ENCODE assay signal across 9 cellular contexts in the genomic region with DNA sequence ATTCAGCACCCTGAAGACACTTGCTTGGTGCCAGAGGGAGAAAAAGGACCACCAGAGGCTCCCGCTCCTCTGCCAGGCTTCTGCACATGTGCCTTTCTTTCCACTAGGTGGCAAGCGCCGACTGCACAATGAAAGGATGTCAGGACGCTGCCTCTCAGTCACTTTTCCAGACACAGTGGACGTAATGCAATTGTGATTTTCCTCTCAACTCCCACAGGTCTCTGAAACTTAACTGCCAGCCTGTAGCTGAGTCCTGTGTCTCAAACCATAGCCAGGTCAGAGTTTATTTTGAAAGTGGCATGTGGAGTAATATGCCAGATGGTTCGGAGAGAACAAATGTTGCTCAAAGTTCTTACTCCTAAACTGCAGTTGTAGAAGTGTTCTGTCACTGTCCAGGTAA.
A peak's percentile ranks its signal among the peaks of the same experiment; 100 is the strongest.
DNase-seq lines count a peak whose midpoint lies in the region; ATAC-seq, FAIRE-seq and TF ChIP-seq lines count a peak whose summit lies in the region.
"Had no signal": no experiment of that assay in that cellular context is flagged by ENCODE, and none has a peak within 500 bp of the region (broad histone marks: within the 10 kb centered on the region; RNA-seq: fewer than 3 reads in every experiment).

No MANE protein-coding gene starts in this region.

- H3K9me3 ChIP-seq in mammary epithelial cell (replicated peaks; ENCODE audit: insufficient read depth, low read length) (no peaks in the 10 kb centered on the region), keratinocyte (ENCODE audit: control insufficient read depth, low read depth, low read length) (no peaks in the 10 kb centered on the region), thyroid gland (no peaks in the 10 kb centered on the region)

- H3K79me2 ChIP-seq in mammary epithelial cell (ENCODE audit: insufficient read depth, low read length) (no peaks in the 10 kb centered on the region), keratinocyte (ENCODE audit: control insufficient read depth, insufficient read depth, low read length) (no peaks in the 10 kb centered on the region)

- in situ Hi-C loops in mammary epithelial cell (cut with MboI; ENCODE audit: low sequenced_read_pairs in 2 of 2) = loop anchor here in 1 of 2 donors (10.0 kb wide), 1 partner anchor 399 kb away; no protein-coding TSS in a partner anchor

- H2AFZ ChIP-seq in mammary epithelial cell (ENCODE audit: low read depth, low read length) (peak overlapping the region; percentile 23), keratinocyte (ENCODE audit: control insufficient read depth, low read length) (no peak overlapping the region)

- H3K27me3 ChIP-seq in mammary epithelial cell (ENCODE audit: insufficient read depth, low read length) (no peaks in the 10 kb centered on the region), keratinocyte (ENCODE audit: control insufficient read depth, extremely low read depth, insufficient read depth, low read length) (no peaks in the 10 kb centered on the region), thyroid gland (no peaks in the 10 kb centered on the region)

- dilution Hi-C loops in mammary epithelial cell (cut with HindIII; ENCODE audit: low sequenced_read_pairs) = no loop called here
- dilution Hi-C loops in keratinocyte (cut with MboI; ENCODE audit: extremely low pct_ligation_motif_present, low sequenced_read_pairs) = no loop called here

- FAIRE-seq in keratinocyte (lab: Jason Lieb, UNC) = peak; percentile 59

- H3K27ac ChIP-seq in mammary epithelial cell (ENCODE audit: insufficient read depth, low read depth, low read length) (no peak overlapping the region), keratinocyte (ENCODE audit: control insufficient read depth, insufficient read depth, low read length) (no peak overlapping the region), thyroid gland (no peak overlapping the region)

- intact Hi-C loops in mammary epithelial cell (cut with micrococcal nuclease) = loop anchor here (1.0 to 5.0 kb wide), 8 partner anchors 55 to 771 kb away; a partner anchor contains a TSS
- intact Hi-C loops in thyroid gland (cut with DNase I) = no loop called here

- H3K4me3 ChIP-seq in mammary epithelial cell (replicated peaks in 1 of 3; ENCODE audit: insufficient read depth in 1 of 3, low read depth in 2 of 3, low read length in 3 of 3) (no peak overlapping the region), keratinocyte (ENCODE audit: control insufficient read depth in 2 of 3, extremely low read depth in 1 of 3, insufficient read depth in 2 of 3, low read depth in 1 of 3, low read length in 3 of 3) (no peak overlapping the region), thyroid gland (replicated peaks in 1 of 3) (no peak overlapping the region)

- ATAC-seq in GM19397 (IDR thresholded peaks at IDR 0.05; ENCODE audit: unreplicated experiment) = no peak
- ATAC-seq in GM21528 (IDR thresholded peaks at IDR 0.05; ENCODE audit: low FRiP score, unreplicated experiment) = no peak

- H3K9ac ChIP-seq in mammary epithelial cell (ENCODE audit: insufficient read depth, low read length) = no peak overlapping the region
- no peak overlapping the region for H3K9ac ChIP-seq in keratinocyte (ENCODE audit: control insufficient read depth, extremely low read depth, insufficient read depth, low read length)

- H3K36me3 ChIP-seq in mammary epithelial cell (ENCODE audit: insufficient read depth, low read length) = no peaks in the 10 kb centered on the region
- H3K36me3 ChIP-seq in keratinocyte (ENCODE audit: control insufficient read depth in 2 of 2, extremely low read depth in 1 of 2, insufficient read depth in 2 of 2, low read length in 2 of 2) = no peaks in the 10 kb centered on the region
- H3K36me3 ChIP-seq in thyroid gland = peaks cover 19 to 27% of the 10 kb centered on the region in 2 donors

- 7% methylated on average over 6 of the region's 6 CpGs for WGBS in mammary epithelial cell (ENCODE audit: low coverage, missing lambda C conversion rate)
- WGBS in thyroid gland, 2 donors = 58 to 62% methylated on average over 6 of the region's 6 CpGs

- CTCF ChIA-PET in mammary epithelial cell (lab: Charles Lee; ENCODE audit: low non-redundant PET) = interaction anchor here (0.7 kb wide), 1 partner anchor 416 kb away, joined by 5 read pairs; no protein-coding TSS in a partner anchor

- H3K4me1 ChIP-seq in mammary epithelial cell (ENCODE audit: insufficient read depth, low read length) (peaks cover under 1% of the 10 kb centered on the region), keratinocyte (ENCODE audit: control insufficient read depth, extremely low read depth, insufficient read depth, low read length) (no peaks in the 10 kb centered on the region), thyroid gland (no peaks in the 10 kb centered on the region)

- H3K4me2 ChIP-seq in mammary epithelial cell (ENCODE audit: insufficient read depth, low read depth, low read length) = no peak overlapping the region
- H3K4me2 ChIP-seq in keratinocyte (ENCODE audit: control insufficient read depth, extremely low read depth, insufficient read depth, low read depth, low read length) = no peak overlapping the region

- TF ChIP-seq POLR2A in thyroid gland (IDR thresholded peaks at IDR 0.05) = no peak

- peak; percentile 36 for DNase-seq in SIG-M5 treated with dmso at 0.1 percent for 504 hours (lab: John Stamatoyannopoulos, UW; ENCODE audit: unreplicated experiment)
- DNase-seq in SIG-M5 (lab: John Stamatoyannopoulos, UW) = no peak
- DNase-seq in NCI-H460 (ENCODE audit: extremely low read depth, low read depth) = peak; percentile 67
- DNase-seq in mammary epithelial cell = peak; percentile 40
- DNase-seq in keratinocyte (ENCODE audit: low read depth, low spot score) = no peak
- peak; percentile 15 to 17 for DNase-seq in thyroid gland
- DNase-seq: activated naive CD8-positive, alpha-beta T cell treated with anti-CD3 and anti-CD28 coated beads, Interleukin-2, amount 10 ng/mL, durations not matched to agents 7 days and 5 days had no signal

- peak; percentile 93 to 95 for TF ChIP-seq CTCF in mammary epithelial cell (conservative IDR thresholded peaks at IDR 0.05 in 1 of 2, IDR thresholded peaks at IDR 0.05 in 1 of 2; ENCODE audit: extremely low read depth in 1 of 2, insufficient read depth in 1 of 2, low read depth in 1 of 2, low read length in 2 of 2)
- peak; percentile 90 to 98 (median 92) for TF ChIP-seq CTCF in keratinocyte (optimal IDR thresholded peaks at IDR 0.05 in 1 of 3, IDR thresholded peaks at IDR 0.05 in 1 of 3, conservative IDR thresholded peaks at IDR 0.05 in 1 of 3; ENCODE audit: extremely low read depth in 1 of 3, insufficient read depth in 2 of 3, low read length in 3 of 3)
- TF ChIP-seq CTCF in thyroid gland (IDR thresholded peaks at IDR 0.05) = peak; percentile 13 to 50 (median 22)

- H4K20me1 ChIP-seq in mammary epithelial cell (ENCODE audit: insufficient read depth, low read length) = no peaks in the 10 kb centered on the region
- no peaks in the 10 kb centered on the region for H4K20me1 ChIP-seq in keratinocyte (ENCODE audit: control insufficient read depth, extremely low read depth, insufficient read depth, low read length)

- no TSS peak for BruUV-seq in mammary epithelial cell (replicated peaks; lab: Mats Ljungman, UMichigan)

- H3K9me1 ChIP-seq in keratinocyte (ENCODE audit: control insufficient read depth, extremely low read depth, insufficient read depth, low read length) = no peaks in the 10 kb centered on the region

Comparison
In these comparisons a context has a peak if more than half of its experiments do, and no peak if none do; other contexts are left out.
1. DNase-seq: peak in SIG-M5 treated with dmso at 0.1 percent for 504 hours (single experiment), NCI-H460 (single experiment), mammary epithelial cell (single experiment) and thyroid gland (2 of 2); none in SIG-M5 (single experiment) and keratinocyte (single experiment).
2. CTCF ChIP-seq: peak in every context shown above with its lines; median percentile 94 in mammary epithelial cell; 92 in keratinocyte; 22 in thyroid gland.